8 cellular contexts compared by ENCODE assay signal in genomic region chr5:147610798-147611197, GRCh38.
"Had no signal": no experiment of that assay in that cellular context is flagged by ENCODE, and none has a peak within 500 bp of the region (broad histone marks: within the 10 kb centered on the region; RNA-seq: fewer than 3 reads in every experiment).

No MANE protein-coding gene starts in this region.

- H3K27ac ChIP-seq: GM23248, HL-60 had no signal

- H3K4me3 Mint-ChIP-seq: HFFc6 had no signal

- H3K4me3 ChIP-seq: GM23248, HAP-1, K562 had no signal

- ATAC-seq: HCT116, K562 had no signal

- DNase-seq: GM23248, HFFc6, IMR-90, KG1 had no signal

- H3K36me3 ChIP-seq: HAP-1 had no signal

- H3K9me3 Mint-ChIP-seq: HFFc6 had no signal

- H3K9me3 ChIP-seq: HAP-1 had no signal

- H3K27ac Mint-ChIP-seq: HFFc6 had no signal

- H2AFZ ChIP-seq: GM23248 had no signal

- H3K4me1 ChIP-seq: HAP-1 had no signal
